In genomic region chr19:43445426-43445825, GRCh38 we compare ENCODE assay signal across 27 cellular contexts. TPM values are rescaled to one million over a fixed set of nuclear protein-coding genes. Genes with fewer than 3 reads are reported as not detected.
"Had no signal": no experiment of that assay in that cellular context is flagged by ENCODE, and none has a peak within 500 bp of the region (broad histone marks: within the 10 kb centered on the region; RNA-seq: fewer than 3 reads in every experiment).

No MANE protein-coding gene starts in this region.

- H3K4me1 ChIP-seq: SJCRH30 had no signal

- H3K9ac ChIP-seq: KMS-11 had no signal

- ATAC-seq: HepG2, Panc1, PC-3, Right ventricle myocardium inferior, SK-N-SH treated with all-trans-retinoic acid at 6 μM for 48 hours had no signal

- H3K9me3 ChIP-seq: SJCRH30 had no signal

- DNase-seq: IMR-90; Kasumi-1; MM.1S; NCI-H1092 treated with DMSO at 0.1 percent for 48 hours; NCI-H1436; NCI-H187; NCI-H2029; NCI-H2081 treated with DMSO at 0.1 percent for 48 hours; NCI-H2171; NCI-H226; NCI-H446; NCI-H510A; NCI-H524 treated with DMSO at 0.1 percent for 48 hours; NCI-H69; NCI-H774; NK-92 treated with Interleukin-12 subunit alpha and Interleukin-12 subunit beta, amount 100 ng/mL, for 24 hours; PC-3; SHP77 treated with DMSO at 0.1 percent for 48 hours; SJCRH30 had no signal

- H3K27me3 ChIP-seq: SJCRH30 had no signal

- H3K4me3 ChIP-seq: SJCRH30 had no signal

- H3K4me2 ChIP-seq: KMS-11 had no signal

- H3K27ac ChIP-seq: KMS-11, SJCRH30 had no signal

- H3K36me3 ChIP-seq: SJCRH30 had no signal

- FAIRE-seq: HepG2 had no signal

RNA-seq across cellular contexts. Expression of gene LYPD3, which starts 20.0 kb away (rescaled TPM):
- total RNA-seq: HT1080, OCI-LY7, SJCRH30 had no signal

RNA-seq across cellular contexts. Expression of gene TEX101, which starts 30.7 kb away (rescaled TPM):
- total RNA-seq: HepG2, HT1080, IMR-90, M059J, OCI-LY7, PC-3, Right ventricle myocardium inferior, SJCRH30 had no signal
- polyA plus RNA-seq: HepG2, IMR-90 had no signal
